In genomic region chr2:96447726-96448125, GRCh38 we compare ENCODE assay signal across 17 cellular contexts. TPM values are rescaled to one million over a fixed set of nuclear protein-coding genes. Genes with fewer than 3 reads are reported as not detected.
DNase-seq lines count a peak whose midpoint lies in the region; ATAC-seq and TF ChIP-seq lines count a peak whose summit lies in the region.
"Had no signal": no experiment of that assay in that cellular context is flagged by ENCODE, and none has a peak within 500 bp of the region (broad histone marks: within the 10 kb centered on the region; RNA-seq: fewer than 3 reads in every experiment).

No MANE protein-coding gene starts in this region.

- no peaks in the 10 kb centered on the region for H3K79me1 ChIP-seq in trophoblast cell (ENCODE audit: low read length)

- H2AFZ ChIP-seq in GM23338 (peak overlapping the region; percentile 66; the same call in 1 of the 2 replicates), PC-3 (ENCODE audit: low read length) (0 out of 2 replicates have a peak overlapping the region, but pooled peaks have one; percentile 9), trophoblast cell (ENCODE audit: insufficient read depth, low read length, poor library complexity) (no peak overlapping the region)
- H2AFZ ChIP-seq: GM23248 had no signal

- DNase-seq in Caco-2: no peak
- DNase-seq in GM23338 (ENCODE audit: low spot score): no peak
- no peak for DNase-seq in PC-3
- no peak for DNase-seq in trophoblast cell
- no peak for DNase-seq in ecto neural progenitor cell (ENCODE audit: low spot score)
- no peak for DNase-seq in activated CD8-positive, alpha-beta memory T cell treated with anti-CD3 and anti-CD28 coated beads, Interleukin-2, amount 10 ng/mL, durations not matched to agents 7 days and 5 days
- DNase-seq: C1 segment of cervical spinal cord; CD8-positive, alpha-beta T cell; DMS53; DMS79 treated with DMSO at 0.1 percent for 48 hours; GF-D8; GM23248 had no signal

- peaks cover 4% of the 10 kb centered on the region for H3K27me3 Mint-ChIP-seq in Caco-2 (ENCODE audit: insufficient read depth, unreplicated experiment)
- H3K27me3 Mint-ChIP-seq in GM23338 (ENCODE audit: insufficient read depth, low read depth, poor library complexity): peaks cover 2% of the 10 kb centered on the region
- peaks cover 8% of the 10 kb centered on the region for H3K27me3 Mint-ChIP-seq in activated CD8-positive, alpha-beta memory T cell treated with anti-CD3 and anti-CD28 coated beads, Interleukin-2, amount 10 ng/mL, durations not matched to agents 7 days and 5 days

- H3K27me3 ChIP-seq in Caco-2 (replicated peaks; ENCODE audit: control insufficient read depth, insufficient read depth, low read length) (no peaks in the 10 kb centered on the region), GM23338 (ENCODE audit: insufficient read depth) (no peaks in the 10 kb centered on the region), PC-3 (ENCODE audit: low read length) (no peaks in the 10 kb centered on the region), trophoblast cell (ENCODE audit: insufficient read depth, low read length) (no peaks in the 10 kb centered on the region)

- H2BK5ac ChIP-seq in trophoblast cell (ENCODE audit: low read depth, low read length, poor library complexity): no peak overlapping the region

- H3K4ac ChIP-seq in trophoblast cell (ENCODE audit: low read depth, low read length): no peak overlapping the region

- intact Hi-C loops in Caco-2 (cut with micrococcal nuclease; ENCODE audit: unreplicated experiment): no loop called here
- intact Hi-C loops in PC-3 (cut with micrococcal nuclease): no loop called here

- H3K23ac ChIP-seq in trophoblast cell (ENCODE audit: low read length): no peak overlapping the region

- no peak overlapping the region for H2AK5ac ChIP-seq in trophoblast cell (ENCODE audit: low read length)

- no peaks in the 10 kb centered on the region for H3K36me3 Mint-ChIP-seq in Caco-2 (ENCODE audit: insufficient read depth, unreplicated experiment)
- H3K36me3 Mint-ChIP-seq in GM23338 (ENCODE audit: low read depth): no peaks in the 10 kb centered on the region; the same call in 2 of the 3 replicates
- no peaks in the 10 kb centered on the region for H3K36me3 Mint-ChIP-seq in activated CD8-positive, alpha-beta memory T cell treated with anti-CD3 and anti-CD28 coated beads, Interleukin-2, amount 10 ng/mL, durations not matched to agents 7 days and 5 days
- H3K36me3 Mint-ChIP-seq: CD8-positive, alpha-beta T cell had no signal

- no peak overlapping the region for H3K4me3 Mint-ChIP-seq in Caco-2 (ENCODE audit: unreplicated experiment)
- H3K4me3 Mint-ChIP-seq in GM23338: no peak overlapping the region
- no peak overlapping the region for H3K4me3 Mint-ChIP-seq in activated CD8-positive, alpha-beta memory T cell treated with anti-CD3 and anti-CD28 coated beads, Interleukin-2, amount 10 ng/mL, durations not matched to agents 7 days and 5 days
- H3K4me3 Mint-ChIP-seq: CD8-positive, alpha-beta T cell had no signal

- H2BK12ac ChIP-seq in trophoblast cell (ENCODE audit: low read length): no peak overlapping the region

- TF ChIP-seq CTCF in Caco-2 (IDR thresholded peaks at IDR 0.05; ENCODE audit: insufficient read depth in 1 of 2, low read depth in 1 of 2, low read length in 1 of 2, severe bottlenecking in 1 of 2, unreplicated experiment in 1 of 2): no peak
- no peak for TF ChIP-seq CTCF in GM23338 (conservative IDR thresholded peaks at IDR 0.05; ENCODE audit: low read depth in 2 of 2)
- no peak for TF ChIP-seq CTCF in PC-3 (conservative IDR thresholded peaks at IDR 0.05; ENCODE audit: low read depth, low read length)

- no peak overlapping the region for H4K91ac ChIP-seq in trophoblast cell (ENCODE audit: low read depth, low read length)

- H3K18ac ChIP-seq in trophoblast cell (ENCODE audit: low read length): no peak overlapping the region

- peaks cover 20% of the 10 kb centered on the region for H3K4me1 Mint-ChIP-seq in Caco-2 (ENCODE audit: low read depth, unreplicated experiment)
- no peaks in the 10 kb centered on the region for H3K4me1 Mint-ChIP-seq in GM23338
- H3K4me1 Mint-ChIP-seq in activated CD8-positive, alpha-beta memory T cell treated with anti-CD3 and anti-CD28 coated beads, Interleukin-2, amount 10 ng/mL, durations not matched to agents 7 days and 5 days: no peaks in the 10 kb centered on the region

- no peaks in the 10 kb centered on the region for H3K36me3 ChIP-seq in Caco-2 (ENCODE audit: control insufficient read depth, insufficient read depth, low read length)
- no peaks in the 10 kb centered on the region for H3K36me3 ChIP-seq in GM23338 (ENCODE audit: insufficient read depth)
- H3K36me3 ChIP-seq in PC-3 (ENCODE audit: low read depth, low read length): no peaks in the 10 kb centered on the region
- no peaks in the 10 kb centered on the region for H3K36me3 ChIP-seq in trophoblast cell (ENCODE audit: control insufficient read depth in 1 of 2, insufficient read depth in 2 of 2, low read length in 2 of 2)
- H3K36me3 ChIP-seq: HAP-1 had no signal

- H3K4me3 ChIP-seq in Caco-2 (ENCODE audit: low read depth, low read length): no peak overlapping the region
- H3K4me3 ChIP-seq in GM23338: no peak overlapping the region
- no peak overlapping the region for H3K4me3 ChIP-seq in PC-3 (ENCODE audit: low read length)
- no peak overlapping the region for H3K4me3 ChIP-seq in trophoblast cell (ENCODE audit: low read depth, low read length)
- H3K4me3 ChIP-seq: GM23248, HAP-1 had no signal

- BruUV-seq in Caco-2 (replicated peaks; lab: Mats Ljungman, UMichigan): no TSS peak
- BruUV-seq in PC-3 (replicated peaks; lab: Mats Ljungman, UMichigan): no TSS peak

- ATAC-seq in GM23338 (no peak), PC-3 (no peak), GM21619 (IDR thresholded peaks at IDR 0.05; ENCODE audit: unreplicated experiment) (no peak)
- ATAC-seq in activated CD8-positive, alpha-beta memory T cell treated with anti-CD3 and anti-CD28 coated beads, Interleukin-2, amount 10 ng/mL, durations not matched to agents 7 days and 5 days: no peak
- ATAC-seq: CD8-positive, alpha-beta T cell had no signal

- H2BK120ac ChIP-seq in trophoblast cell (ENCODE audit: insufficient read depth, low read length, poor library complexity): peak overlapping the region; percentile 4

- H3K9me2 ChIP-seq in GM23338 (ENCODE audit: insufficient read depth): no peaks in the 10 kb centered on the region
- no peaks in the 10 kb centered on the region for H3K9me2 ChIP-seq in PC-3 (replicated peaks; ENCODE audit: low read length)

- H4K20me1 ChIP-seq in GM23338 (replicated peaks; ENCODE audit: insufficient read depth) (no peaks in the 10 kb centered on the region), PC-3 (ENCODE audit: low read length) (no peaks in the 10 kb centered on the region)

- no peak overlapping the region for H4K8ac ChIP-seq in trophoblast cell (ENCODE audit: low read depth, low read length)

- CTCF ChIA-PET in Caco-2 (lab: Charles Lee): interaction anchor here (2.8 kb wide), 1 partner anchor 62 kb away, joined by 7 read pairs; no protein-coding TSS in a partner anchor
- CTCF ChIA-PET in PC-3 (lab: Charles Lee): no interaction called here
- CTCF ChIA-PET in activated CD8-positive, alpha-beta memory T cell treated with anti-CD3 and anti-CD28 coated beads, Interleukin-2, amount 10 ng/mL, durations not matched to agents 7 days and 5 days (lab: Charles Lee): no interaction called here

- H3K27ac Mint-ChIP-seq in Caco-2 (ENCODE audit: unreplicated experiment) (peak overlapping the region; percentile 66), GM23338 (no peak overlapping the region)
- no peak overlapping the region for H3K27ac Mint-ChIP-seq in activated CD8-positive, alpha-beta memory T cell treated with anti-CD3 and anti-CD28 coated beads, Interleukin-2, amount 10 ng/mL, durations not matched to agents 7 days and 5 days
- H3K27ac Mint-ChIP-seq: CD8-positive, alpha-beta T cell had no signal

- no peak overlapping the region for H3K14ac ChIP-seq in trophoblast cell (ENCODE audit: low read length)

- H3F3A ChIP-seq in GM23338 (replicated peaks; ENCODE audit: low read depth) (no peaks in the 10 kb centered on the region), PC-3 (ENCODE audit: low read length, unreplicated experiment) (no peaks in the 10 kb centered on the region)

- H3K27ac ChIP-seq in GM23338 (ENCODE audit: low read depth): no peak overlapping the region
- no peak overlapping the region for H3K27ac ChIP-seq in PC-3 (ENCODE audit: low read length)
- no peak overlapping the region for H3K27ac ChIP-seq in trophoblast cell (ENCODE audit: low read depth, low read length)
- H3K27ac ChIP-seq: GM23248 had no signal

- H3K9me3 ChIP-seq in Caco-2 (peaks cover 12% of the 10 kb centered on the region; the same call in 1 of the 2 replicates), PC-3 (ENCODE audit: low read length) (no peaks in the 10 kb centered on the region), trophoblast cell (ENCODE audit: insufficient read depth, low read depth, low read length) (peaks cover 1% of the 10 kb centered on the region)
- H3K9me3 ChIP-seq: HAP-1 had no signal

- POLR2A ChIA-PET in Caco-2 (lab: Charles Lee): no interaction called here
- POLR2A ChIA-PET in PC-3 (lab: Charles Lee; ENCODE audit: unreplicated experiment): no interaction called here

- H3K79me2 ChIP-seq in GM23338 (replicated peaks; ENCODE audit: insufficient read depth) (no peaks in the 10 kb centered on the region), PC-3 (ENCODE audit: low read length) (no peaks in the 10 kb centered on the region), trophoblast cell (ENCODE audit: control insufficient read depth, insufficient read depth, low read length, poor library complexity) (no peaks in the 10 kb centered on the region)

- no peak overlapping the region for H3K9ac ChIP-seq in PC-3 (ENCODE audit: low read length)
- H3K9ac ChIP-seq in trophoblast cell (ENCODE audit: low read length): no peak overlapping the region
- H3K9ac ChIP-seq: GM23248 had no signal

- H4K12ac ChIP-seq in trophoblast cell (ENCODE audit: low read depth, low read length): no peak overlapping the region

- H3K4me1 ChIP-seq in Caco-2: peaks cover 26% of the 10 kb centered on the region
- H3K4me1 ChIP-seq in GM23338 (ENCODE audit: insufficient read depth): no peaks in the 10 kb centered on the region
- no peaks in the 10 kb centered on the region for H3K4me1 ChIP-seq in PC-3 (ENCODE audit: insufficient read depth, low read length)
- H3K4me1 ChIP-seq in trophoblast cell (ENCODE audit: control insufficient read depth in 1 of 2, insufficient read depth in 2 of 2, low read length in 2 of 2): peaks cover 0 to 2% of the 10 kb centered on the region in 2 experiments
- H3K4me1 ChIP-seq: HAP-1 had no signal

- H3K4me2 ChIP-seq in GM23338: no peak overlapping the region
- H3K4me2 ChIP-seq in PC-3 (ENCODE audit: low read length): no peak overlapping the region
- H3K4me2 ChIP-seq in trophoblast cell (ENCODE audit: low read length): no peak overlapping the region

- peaks cover 12% of the 10 kb centered on the region for H3K9me3 Mint-ChIP-seq in Caco-2 (ENCODE audit: unreplicated experiment)
- H3K9me3 Mint-ChIP-seq in GM23338: peaks cover 10% of the 10 kb centered on the region; the same call in 2 of the 3 replicates
- H3K9me3 Mint-ChIP-seq in activated CD8-positive, alpha-beta memory T cell treated with anti-CD3 and anti-CD28 coated beads, Interleukin-2, amount 10 ng/mL, durations not matched to agents 7 days and 5 days (ENCODE audit: low read depth): no peaks in the 10 kb centered on the region

RNA-seq across cellular contexts. Expression of gene NEURL3, which starts 57.4 kb away (rescaled TPM):
- total RNA-seq in Caco-2 (2022) (3.1 and 4.2 TPM in 2 replicates), PC-3 (2014; rRNA removed) (0.18 and 0.40 TPM in 2 replicates)
- total RNA-seq in GM23338 (2014; rRNA removed; shearing (Covaris generic)): not detected in 2 replicates
- polyA plus RNA-seq in GM23338 (2016; fragmentation: Nextera tagmentation; extraction: Ambion mirVana): 0.21 TPM in 1 of 2 replicates, not detected in the other
- polyA plus RNA-seq in trophoblast cell (2013): 0.47 and 0.51 TPM in 2 replicates
- under 1 TPM; 0.38 to 0.52 TPM for total RNA-seq in activated CD8-positive, alpha-beta memory T cell treated with anti-CD3 and anti-CD28 coated beads, Interleukin-2, amount 10 ng/mL, durations not matched to agents 7 days and 5 days
- total RNA-seq: A673; CD8-positive, alpha-beta T cell; G401; GM23248 had no signal
- polyA plus RNA-seq: BJ, GM23248 had no signal
